23 cellular contexts compared by ENCODE assay signal in genomic region chr4:127780598-127780997, GRCh38. TPM values are rescaled to one million over a fixed set of nuclear protein-coding genes. Genes with fewer than 3 reads are reported as not detected.
DNase-seq lines count a peak whose midpoint lies in the region; ATAC-seq and TF ChIP-seq lines count a peak whose summit lies in the region.
"Had no signal": no experiment of that assay in that cellular context is flagged by ENCODE, and none has a peak within 500 bp of the region (broad histone marks: within the 10 kb centered on the region; RNA-seq: fewer than 3 reads in every experiment).

No MANE protein-coding gene starts in this region.

- peaks cover 1% of the 10 kb centered on the region for H3K36me3 Mint-ChIP-seq in activated naive CD4-positive, alpha-beta T cell treated with anti-CD3 and anti-CD28 coated beads, Interleukin-2, amount 50 U/mL, for 24 hours
- H3K36me3 Mint-ChIP-seq in activated naive CD4-positive, alpha-beta T cell treated with anti-CD3 and anti-CD28 coated beads for 36 hours (ENCODE audit: low read depth): no peaks in the 10 kb centered on the region
- H3K36me3 Mint-ChIP-seq in activated B cell treated with CpG ODN at 0.5 μM for 24 hours (ENCODE audit: low read depth) (no peaks in the 10 kb centered on the region), naive B cell (peaks cover 0 to 8% of the 10 kb centered on the region in 2 donors)
- peaks cover 11% of the 10 kb centered on the region for H3K36me3 Mint-ChIP-seq in stimulated activated effector memory CD8-positive, alpha-beta T cell treated with anti-CD3 and anti-CD28 coated beads, Interleukin-12 subunit alpha, Interleukin-12 subunit beta, amount 100 ng/mL, for 72 hours

- intact Hi-C loops in activated naive CD4-positive, alpha-beta T cell treated with anti-CD3 and anti-CD28 coated beads for 36 hours (cut with micrococcal nuclease): loop anchor here (5.0 kb wide), 3 partner anchors 217 to 1317 kb away; partner anchors contain the start of gene C4orf33
- intact Hi-C loops in activated B cell treated with CpG ODN at 0.5 μM for 24 hours (cut with micrococcal nuclease): loop anchor here (5.0 kb wide), 3 partner anchors 187 to 507 kb away; partner anchors contain the start of genes ABHD18, LARP1B, MFSD8 and PGRMC2

- peaks cover 52% of the 10 kb centered on the region for H3K27me3 Mint-ChIP-seq in activated naive CD4-positive, alpha-beta T cell treated with anti-CD3 and anti-CD28 coated beads, Interleukin-2, amount 50 U/mL, for 24 hours
- peaks cover 63% of the 10 kb centered on the region for H3K27me3 Mint-ChIP-seq in activated naive CD4-positive, alpha-beta T cell treated with anti-CD3 and anti-CD28 coated beads for 36 hours (ENCODE audit: low read depth)
- H3K27me3 Mint-ChIP-seq in activated B cell treated with CpG ODN at 0.5 μM for 24 hours (peaks cover 59% of the 10 kb centered on the region), naive B cell (peaks cover 59 to 79% (median 62%) of the 10 kb centered on the region in 3 donors)

- peaks cover 6% of the 10 kb centered on the region for H3K9me3 Mint-ChIP-seq in activated naive CD4-positive, alpha-beta T cell treated with anti-CD3 and anti-CD28 coated beads, Interleukin-2, amount 50 U/mL, for 24 hours
- H3K9me3 Mint-ChIP-seq in activated naive CD4-positive, alpha-beta T cell treated with anti-CD3 and anti-CD28 coated beads for 36 hours: no peaks in the 10 kb centered on the region
- H3K9me3 Mint-ChIP-seq in activated B cell treated with CpG ODN at 0.5 μM for 24 hours: peaks cover 2% of the 10 kb centered on the region
- H3K9me3 Mint-ChIP-seq in naive B cell: peaks cover 0 to 4% (median 2%) of the 10 kb centered on the region in 7 donors
- H3K9me3 Mint-ChIP-seq in stimulated activated effector memory CD8-positive, alpha-beta T cell treated with anti-CD3 and anti-CD28 coated beads, Interleukin-12 subunit alpha, Interleukin-12 subunit beta, amount 100 ng/mL, for 72 hours: peaks cover 6% of the 10 kb centered on the region
- H3K9me3 Mint-ChIP-seq: dendritic cell treated with granulocyte-macrophage colony-stimulating factor and Interleukin-4, amounts not matched to agents 40 ng/mL and 50 ng/mL, for 4 days had no signal

- no peak for TF ChIP-seq CTCF in activated B cell treated with CpG ODN at 0.5 μM for 24 hours (IDR thresholded peaks at IDR 0.05)

- ATAC-seq in activated B cell treated with CpG ODN at 0.5 μM for 24 hours (ENCODE audit: low read depth) (no peak), naive B cell (ENCODE audit: low read depth in 2 of 2) (no peak), GM19452 (IDR thresholded peaks at IDR 0.05; ENCODE audit: unreplicated experiment) (no peak)
- ATAC-seq in stimulated activated effector memory CD8-positive, alpha-beta T cell treated with anti-CD3 and anti-CD28 coated beads, Interleukin-12 subunit alpha, Interleukin-12 subunit beta, amount 100 ng/mL, for 72 hours: no peak
- ATAC-seq: activated CD4-positive, alpha-beta T cell treated with anti-CD3 and anti-CD28 coated beads for 36 hours; HCT116 had no signal

- H3K4me1 Mint-ChIP-seq in activated naive CD4-positive, alpha-beta T cell treated with anti-CD3 and anti-CD28 coated beads, Interleukin-2, amount 50 U/mL, for 24 hours: peaks cover 17% of the 10 kb centered on the region
- peaks cover 17% of the 10 kb centered on the region for H3K4me1 Mint-ChIP-seq in activated naive CD4-positive, alpha-beta T cell treated with anti-CD3 and anti-CD28 coated beads for 36 hours (ENCODE audit: low read depth)
- peaks cover 19% of the 10 kb centered on the region for H3K4me1 Mint-ChIP-seq in activated B cell treated with CpG ODN at 0.5 μM for 24 hours
- H3K4me1 Mint-ChIP-seq in naive B cell: peaks cover 17 to 22% (median 19%) of the 10 kb centered on the region in 3 donors
- H3K4me1 Mint-ChIP-seq in stimulated activated effector memory CD8-positive, alpha-beta T cell treated with anti-CD3 and anti-CD28 coated beads, Interleukin-12 subunit alpha, Interleukin-12 subunit beta, amount 100 ng/mL, for 72 hours: peaks cover 19% of the 10 kb centered on the region

- no peak for DNase-seq in activated naive CD4-positive, alpha-beta T cell treated with anti-CD3 and anti-CD28 coated beads for 36 hours
- DNase-seq in activated B cell treated with CpG ODN at 0.5 μM for 24 hours (no peak), naive B cell (no peak), SW480 (ENCODE audit: low spot score) (no peak), NCI-H524 treated with DMSO at 0.1 percent for 48 hours (lab: John Stamatoyannopoulos, UW) (no peak)
- no peak for DNase-seq in stimulated activated effector memory CD8-positive, alpha-beta T cell treated with anti-CD3 and anti-CD28 coated beads, Interleukin-12 subunit alpha, Interleukin-12 subunit beta, amount 100 ng/mL, for 72 hours (ENCODE audit: low spot score in 2 of 2)
- DNase-seq: activated CD4-positive, alpha-beta T cell treated with anti-CD3 and anti-CD28 coated beads for 36 hours; activated effector memory CD4-positive, alpha-beta T cell treated with Interleukin-2 at 50 U/mL for 16 hours; DMS 273 treated with DMSO at 0.1 percent for 48 hours; glutamatergic neuron; KBM-7; NCI-H1436 treated with DMSO at 0.1 percent for 48 hours had no signal

- H3K4me3 Mint-ChIP-seq in activated naive CD4-positive, alpha-beta T cell treated with anti-CD3 and anti-CD28 coated beads, Interleukin-2, amount 50 U/mL, for 24 hours: peak overlapping the region; percentile 20
- no peak overlapping the region for H3K4me3 Mint-ChIP-seq in activated naive CD4-positive, alpha-beta T cell treated with anti-CD3 and anti-CD28 coated beads for 36 hours
- H3K4me3 Mint-ChIP-seq in activated B cell treated with CpG ODN at 0.5 μM for 24 hours (peak overlapping the region; percentile 39), naive B cell (peak overlapping the region in 7 of 8 donors; percentile 20 to 88 (median 82))
- H3K4me3 Mint-ChIP-seq in stimulated activated effector memory CD8-positive, alpha-beta T cell treated with anti-CD3 and anti-CD28 coated beads, Interleukin-12 subunit alpha, Interleukin-12 subunit beta, amount 100 ng/mL, for 72 hours: peak overlapping the region; percentile 88

- POLR2A ChIA-PET in activated B cell treated with CpG ODN at 0.5 μM for 24 hours (lab: Charles Lee): no interaction called here

- H3K27ac Mint-ChIP-seq in activated naive CD4-positive, alpha-beta T cell treated with anti-CD3 and anti-CD28 coated beads, Interleukin-2, amount 50 U/mL, for 24 hours: no peak overlapping the region
- no peak overlapping the region for H3K27ac Mint-ChIP-seq in activated naive CD4-positive, alpha-beta T cell treated with anti-CD3 and anti-CD28 coated beads for 36 hours
- H3K27ac Mint-ChIP-seq in activated B cell treated with CpG ODN at 0.5 μM for 24 hours (no peak overlapping the region), naive B cell (peak overlapping the region in 1 of 6 donors; percentile 77)
- H3K27ac Mint-ChIP-seq in stimulated activated effector memory CD8-positive, alpha-beta T cell treated with anti-CD3 and anti-CD28 coated beads, Interleukin-12 subunit alpha, Interleukin-12 subunit beta, amount 100 ng/mL, for 72 hours: no peak overlapping the region
- H3K27ac Mint-ChIP-seq: activated CD4-positive, alpha-beta T cell treated with anti-CD3 and anti-CD28 coated beads for 36 hours; dendritic cell treated with granulocyte-macrophage colony-stimulating factor and Interleukin-4, amounts not matched to agents 40 ng/mL and 50 ng/mL, for 4 days had no signal

- CTCF ChIA-PET in activated naive CD4-positive, alpha-beta T cell treated with anti-CD3 and anti-CD28 coated beads for 36 hours (lab: Charles Lee): no interaction called here
- CTCF ChIA-PET in activated B cell treated with CpG ODN at 0.5 μM for 24 hours (lab: Charles Lee): no interaction called here

RNA-seq across cellular contexts. Expression of gene HSPA4L, which starts 1.5 kb away (rescaled TPM):
- 1 to 10 TPM; 2.6 to 2.8 TPM for total RNA-seq in activated naive CD4-positive, alpha-beta T cell treated with anti-CD3 and anti-CD28 coated beads for 36 hours
- total RNA-seq in activated B cell treated with CpG ODN at 0.5 μM for 24 hours: 0.07 and 0.13 TPM in 2 replicates
- under 1 TPM in 2 of 6 donors, not detected in 4; 0.05 TPM for polyA plus RNA-seq in naive B cell (ENCODE audit: low read depth in 6 of 6)

RNA-seq across cellular contexts. Expression of gene SLC25A31, which starts 50.4 kb away (rescaled TPM):
- total RNA-seq in activated naive CD4-positive, alpha-beta T cell treated with anti-CD3 and anti-CD28 coated beads for 36 hours: not detected
- not detected in 2 replicates for total RNA-seq in activated B cell treated with CpG ODN at 0.5 μM for 24 hours
- polyA plus RNA-seq in naive B cell (ENCODE audit: low read depth in 6 of 6): not detected
- total RNA-seq: activated CD4-positive, alpha-beta T cell treated with anti-CD3 and anti-CD28 coated beads for 36 hours; endothelial cell of umbilical vein; G401; lung microvascular endothelial cell; myocyte; ureter had no signal
- polyA plus RNA-seq: adipose tissue, BJ, endothelial cell of umbilical vein had no signal
